10 cellular contexts compared by ENCODE assay signal in the genomic region with DNA sequence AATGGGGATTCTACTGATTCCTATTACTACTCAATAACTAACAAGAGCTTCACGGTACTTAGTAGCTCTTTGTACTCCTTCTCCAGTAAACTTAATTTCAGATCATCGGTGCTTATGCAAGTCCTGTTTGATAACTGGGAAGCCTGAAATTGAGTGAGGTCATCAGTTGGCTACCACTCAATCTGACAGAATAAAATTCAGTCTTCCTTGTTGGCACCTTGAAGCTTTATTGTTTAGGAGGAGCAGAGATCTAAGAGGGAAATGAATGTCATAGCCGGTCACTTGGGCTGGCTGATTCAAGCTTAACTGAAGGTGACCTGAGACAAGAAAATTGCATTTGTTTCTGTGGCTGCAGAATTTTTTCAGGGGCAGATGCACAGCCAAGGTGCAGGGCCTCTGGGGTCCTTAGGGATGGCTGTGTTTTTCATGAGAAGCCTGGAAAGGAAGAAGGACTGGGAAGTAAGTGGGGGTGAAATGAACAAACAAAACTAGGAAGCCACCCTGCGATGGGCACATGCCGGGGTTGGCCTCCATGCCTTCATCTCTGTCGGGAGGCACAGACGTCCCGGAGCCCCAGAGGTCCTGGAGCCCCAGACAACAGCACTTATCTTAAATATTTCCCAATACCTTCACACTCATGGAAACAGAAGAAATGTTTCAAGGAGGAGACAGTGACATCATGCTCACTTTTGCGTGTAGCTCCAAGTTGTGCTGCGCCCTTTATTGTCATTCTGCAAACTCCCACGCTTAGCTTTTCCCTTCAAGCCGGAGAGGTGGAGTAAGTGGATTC.
DNase-seq lines count a peak whose midpoint lies in the region; ATAC-seq, FAIRE-seq and TF ChIP-seq lines count a peak whose summit lies in the region.
"Had no signal": no experiment of that assay in that cellular context is flagged by ENCODE, and none has a peak within 500 bp of the region (broad histone marks: within the 10 kb centered on the region; RNA-seq: fewer than 3 reads in every experiment).

No MANE protein-coding gene starts in this region.

- H3K23ac ChIP-seq in H9 (ENCODE audit: insufficient read length, low read depth, low read length) = no peak overlapping the region

- no peak overlapping the region for H3K18ac ChIP-seq in H9 (ENCODE audit: insufficient read length, low read depth, low read length)

- H3K4me1 Mint-ChIP-seq in H9 = peaks cover 16% of the 10 kb centered on the region in 2 experiments

- WGBS in H9 (ENCODE audit: extremely low coverage, insufficient read length, low lambda C conversion rate) = no CpG with 5 or more reads among the region's 12 CpGs
- 69% methylated on average over 12 of the region's 12 CpGs for WGBS in mammary epithelial cell (ENCODE audit: low coverage, missing lambda C conversion rate)
- 73 to 77% methylated on average over 12 of the region's 12 CpGs for WGBS in pancreas, 2 donors

- dilution Hi-C loops in mammary epithelial cell (cut with HindIII; ENCODE audit: low sequenced_read_pairs) = loop anchor here (10.0 kb wide), 1 partner anchor 126 kb away; no protein-coding TSS in a partner anchor

- no peak overlapping the region for H4K91ac ChIP-seq in H9 (ENCODE audit: insufficient read length, low read depth, low read length)

- peaks cover 8% of the 10 kb centered on the region for H3K4me1 ChIP-seq in H9 (ENCODE audit: insufficient read depth, low read length)
- H3K4me1 ChIP-seq in mammary epithelial cell (ENCODE audit: insufficient read depth, low read length) = peaks cover 37% of the 10 kb centered on the region
- peaks cover 35% of the 10 kb centered on the region for H3K4me1 ChIP-seq in left ventricle myocardium inferior
- H3K4me1 ChIP-seq in pancreas = peaks cover 0 to 9% (median 0%) of the 10 kb centered on the region in 3 donors

- no peak overlapping the region for H2BK20ac ChIP-seq in H9 (ENCODE audit: low read depth, low read length, poor library complexity, severe bottlenecking)

- H3K4me3 Mint-ChIP-seq in H9 = no peak overlapping the region
- H3K4me3 Mint-ChIP-seq: activated naive CD4-positive, alpha-beta T cell treated with anti-CD3 and anti-CD28 coated beads, Interleukin-2, amount 10 ng/mL, durations not matched to agents 7 days and 5 days had no signal

- no peak overlapping the region for H4K5ac ChIP-seq in H9 (ENCODE audit: insufficient read length, low read depth, low read length)

- H2BK120ac ChIP-seq in H9 (ENCODE audit: low read depth, low read length, poor library complexity, severe bottlenecking) = no peak overlapping the region

- intact Hi-C loops in mammary epithelial cell (cut with micrococcal nuclease) = no loop called here
- intact Hi-C loops in left ventricle myocardium inferior (cut with micrococcal nuclease) = no loop called here
- intact Hi-C loops in pancreas (cut with DNase I) = no loop called here

- H2AFZ ChIP-seq in H9 (ENCODE audit: low read length) = no peak overlapping the region
- peak overlapping the region; percentile 10 for H2AFZ ChIP-seq in mammary epithelial cell (ENCODE audit: low read depth, low read length)

- no peak overlapping the region for H3K4me3 ChIP-seq in mammary epithelial cell (replicated peaks in 1 of 3; ENCODE audit: insufficient read depth in 1 of 3, low read depth in 2 of 3, low read length in 3 of 3)
- H3K4me3 ChIP-seq in left ventricle myocardium inferior = peak overlapping the region; percentile 19
- H3K4me3 ChIP-seq in pancreas = no peak overlapping the region

- H3K79me2 ChIP-seq in H9 (ENCODE audit: insufficient read depth, low read length) = no peaks in the 10 kb centered on the region
- no peaks in the 10 kb centered on the region for H3K79me2 ChIP-seq in mammary epithelial cell (ENCODE audit: insufficient read depth, low read length)

- TF ChIP-seq CTCF in H9 (conservative IDR thresholded peaks at IDR 0.05) (no peak), mammary epithelial cell (conservative IDR thresholded peaks at IDR 0.05 in 1 of 2, IDR thresholded peaks at IDR 0.05 in 1 of 2; ENCODE audit: extremely low read depth in 1 of 2, insufficient read depth in 1 of 2, low read depth in 1 of 2, low read length in 2 of 2) (no peak), left ventricle myocardium inferior (IDR thresholded peaks at IDR 0.05; ENCODE audit: borderline replicate concordance) (no peak), pancreas (IDR thresholded peaks at IDR 0.05) (no peak), GM10266 (IDR thresholded peaks at IDR 0.05; ENCODE audit: control insufficient read depth, insufficient read depth, low read depth, missing control alignments) (no peak)

- H3K14ac ChIP-seq in H9 (ENCODE audit: insufficient read depth, low read length) = no peak overlapping the region

- peaks cover 0 to 4% of the 10 kb centered on the region in 2 experiments; a peak in 2 of 5 replicates for H3K9me3 Mint-ChIP-seq in H9
- H3K9me3 Mint-ChIP-seq: activated naive CD4-positive, alpha-beta T cell treated with anti-CD3 and anti-CD28 coated beads, Interleukin-2, amount 10 ng/mL, durations not matched to agents 7 days and 5 days had no signal

- no peak overlapping the region for H2BK5ac ChIP-seq in H9 (ENCODE audit: insufficient read length, low read length)

- peaks cover 0 to 4% (median 0%) of the 10 kb centered on the region in 3 experiments; a peak in 2 of 7 replicates for H3K36me3 Mint-ChIP-seq in H9 (ENCODE audit: insufficient read depth in 1 of 3, low read depth in 3 of 3)
- H3K36me3 Mint-ChIP-seq: activated naive CD4-positive, alpha-beta T cell treated with anti-CD3 and anti-CD28 coated beads, Interleukin-2, amount 10 ng/mL, durations not matched to agents 7 days and 5 days had no signal

- no peaks in the 10 kb centered on the region for H3K79me1 ChIP-seq in H9 (ENCODE audit: insufficient read depth, low read depth, low read length, poor library complexity, severe bottlenecking)

- no peak overlapping the region for H2BK15ac ChIP-seq in H9 (ENCODE audit: low read depth, low read length)

- DNase-seq in H9 (no peak), mammary epithelial cell (no peak), left ventricle myocardium inferior (no peak), pancreas (peak in 3 of 6 donors; percentile 27 to 47 (median 32)), H54 (ENCODE audit: insufficient read length, low spot score) (no peak), GM10266 (ENCODE audit: extremely low spot score) (no peak), activated T-cell treated with anti-CD3 and anti-CD28 coated beads for 4 hours (no peak)
- DNase-seq: activated naive CD4-positive, alpha-beta T cell treated with anti-CD3 and anti-CD28 coated beads, Interleukin-2, amount 10 ng/mL, durations not matched to agents 7 days and 5 days; cerebellar nuclear complex had no signal

- FAIRE-seq in pancreas (lab: Jason Lieb, UNC) (no peak), H54 (lab: Jason Lieb, UNC) (no peak)

- no peak overlapping the region for H2BK12ac ChIP-seq in H9 (ENCODE audit: insufficient read length, low read depth, low read length)

- no peaks in the 10 kb centered on the region for H3K27me3 Mint-ChIP-seq in H9 (ENCODE audit: low read depth)

- ATAC-seq in pancreas (peak; percentile 47 to 75 (median 69)), GM21619 (IDR thresholded peaks at IDR 0.05; ENCODE audit: unreplicated experiment) (no peak)

- peak overlapping the region in 2 of 3 experiments; percentile 31 to 60; a peak in 1 of 7 replicates for H3K27ac Mint-ChIP-seq in H9
- H3K27ac Mint-ChIP-seq: activated naive CD4-positive, alpha-beta T cell treated with anti-CD3 and anti-CD28 coated beads, Interleukin-2, amount 10 ng/mL, durations not matched to agents 7 days and 5 days had no signal

- H3K23me2 ChIP-seq in H9 (ENCODE audit: insufficient read length, low read depth, low read length, poor library complexity, severe bottlenecking) = no peaks in the 10 kb centered on the region

- H3K4me2 ChIP-seq in H9 (ENCODE audit: insufficient read depth, insufficient read length, low read length) (no peak overlapping the region), mammary epithelial cell (ENCODE audit: insufficient read depth, low read depth, low read length) (no peak overlapping the region)

- CTCF ChIA-PET in mammary epithelial cell (lab: Charles Lee; ENCODE audit: low non-redundant PET) = no interaction called here

- H3T11ph ChIP-seq in H9 (ENCODE audit: low read length) = no peak overlapping the region

- H4K20me1 ChIP-seq in H9 (ENCODE audit: control insufficient read depth, insufficient read depth, insufficient read length) = no peaks in the 10 kb centered on the region
- no peaks in the 10 kb centered on the region for H4K20me1 ChIP-seq in mammary epithelial cell (ENCODE audit: insufficient read depth, low read length)

- H3K56ac ChIP-seq in H9 (ENCODE audit: insufficient read length, low read depth, low read length) = no peak overlapping the region

- H4K8ac ChIP-seq in H9 (replicated peaks; ENCODE audit: insufficient read length, low read depth, low read length) = no peak overlapping the region

- H3K36me3 ChIP-seq in mammary epithelial cell (ENCODE audit: insufficient read depth, low read length) (no peaks in the 10 kb centered on the region), left ventricle myocardium inferior (no peaks in the 10 kb centered on the region), pancreas (no peaks in the 10 kb centered on the region)

- H3K9ac ChIP-seq in H9 (ENCODE audit: extremely low read depth, insufficient read length, low read length) = no peak overlapping the region
- H3K9ac ChIP-seq in mammary epithelial cell (ENCODE audit: insufficient read depth, low read length) = no peak overlapping the region

- in situ Hi-C loops in mammary epithelial cell (cut with MboI; ENCODE audit: low sequenced_read_pairs in 2 of 2) = loop anchor here (10.0 kb wide), 1 partner anchor 86 kb away; the partner anchor contains the start of gene KIF5B (in 2 of the 2)

- H3K27ac ChIP-seq in H9 (ENCODE audit: insufficient read length, low read depth, low read length) (no peak overlapping the region), mammary epithelial cell (ENCODE audit: insufficient read depth, low read depth, low read length) (no peak overlapping the region), left ventricle myocardium inferior (replicated peaks) (peak overlapping the region; percentile 85), pancreas (peak overlapping the region in 3 of 4 donors; percentile 34 to 73 (median 66))

- H3K27me3 ChIP-seq in H9 (ENCODE audit: insufficient read depth, low read length) = no peaks in the 10 kb centered on the region
- no peaks in the 10 kb centered on the region for H3K27me3 ChIP-seq in mammary epithelial cell (ENCODE audit: insufficient read depth, low read length)
- no peaks in the 10 kb centered on the region for H3K27me3 ChIP-seq in left ventricle myocardium inferior (ENCODE audit: low read depth)
- H3K27me3 ChIP-seq in pancreas = no peaks in the 10 kb centered on the region

- no peak overlapping the region for H3K4ac ChIP-seq in H9 (ENCODE audit: low read depth, low read length)

- no peak overlapping the region for H2AK5ac ChIP-seq in H9 (ENCODE audit: insufficient read length, low read length)

- H3K9me3 ChIP-seq in H9 (ENCODE audit: control insufficient read depth, low read depth, low read length) = no peaks in the 10 kb centered on the region
- no peaks in the 10 kb centered on the region for H3K9me3 ChIP-seq in mammary epithelial cell (replicated peaks; ENCODE audit: insufficient read depth, low read length)
- H3K9me3 ChIP-seq in left ventricle myocardium inferior (replicated peaks) = no peaks in the 10 kb centered on the region
- no peaks in the 10 kb centered on the region for H3K9me3 ChIP-seq in pancreas

- BruUV-seq in mammary epithelial cell (replicated peaks; lab: Mats Ljungman, UMichigan) = no TSS peak

- TF ChIP-seq POLR2A in H54 (IDR thresholded peaks at IDR 0.05; ENCODE audit: low read depth, low read length) = no peak

Comparison
In these comparisons a context has a peak if more than half of its experiments do, and no peak if none do; other contexts are left out.
1. H3K27ac ChIP-seq: peak in left ventricle myocardium inferior (single experiment) and pancreas (3 of 4); none in H9 (single experiment) and mammary epithelial cell (single experiment).